8 cellular contexts compared by ENCODE assay signal in the genomic region with DNA sequence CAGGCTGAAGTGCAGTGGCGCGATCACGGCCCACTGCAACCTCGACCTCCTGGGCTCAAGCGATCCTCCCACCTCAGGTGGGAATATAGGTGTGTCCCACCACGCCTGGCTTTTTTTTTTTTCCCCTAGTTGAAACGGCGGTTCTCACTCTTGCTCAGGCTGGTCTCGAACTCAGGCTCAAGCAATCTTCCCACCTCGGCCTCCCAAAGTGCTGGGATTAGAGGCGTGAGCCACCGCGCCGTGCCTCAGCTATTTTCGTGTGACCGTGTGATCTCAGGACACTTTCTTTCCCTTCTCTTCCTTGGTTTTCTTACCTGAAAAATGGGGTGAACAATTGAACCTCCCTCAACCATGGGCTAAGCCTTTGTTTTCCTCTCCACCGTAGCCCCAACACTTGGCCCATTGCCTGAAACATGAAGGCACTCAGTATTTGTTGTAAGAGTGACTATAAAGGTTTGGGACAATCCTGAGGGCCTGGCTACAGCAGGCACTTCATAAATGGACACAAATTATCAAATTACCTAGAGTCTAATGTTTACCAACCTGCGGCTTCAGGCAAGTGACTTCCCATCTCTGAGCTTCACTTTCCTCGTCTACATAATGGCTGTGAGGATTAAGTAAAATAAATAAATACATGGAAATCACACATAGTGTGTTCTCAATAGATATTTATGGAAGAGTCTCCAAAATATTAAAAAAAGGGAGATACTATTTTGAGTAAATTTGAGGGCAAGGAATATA. TPM values are rescaled to one million over a fixed set of nuclear protein-coding genes. Genes with fewer than 3 reads are reported as not detected.
A peak's percentile ranks its signal among the peaks of the same experiment; 100 is the strongest.
DNase-seq lines count a peak whose midpoint lies in the region; ATAC-seq and TF ChIP-seq lines count a peak whose summit lies in the region.

No MANE protein-coding gene starts in this region.

- 0 out of 2 replicates have a peak, but pooled peaks cover 3% of the 10 kb centered on the region for H3F3A ChIP-seq in Loucy (ENCODE audit: low read depth)

- peak overlapping the region; percentile 85 for H3K4me3 Mint-ChIP-seq in activated CD8-positive, alpha-beta T cell treated with anti-CD3 and anti-CD28 coated beads, Interleukin-2, amount 10 ng/mL, durations not matched to agents 7 days and 5 days
- peak overlapping the region; percentile 88 to 93 (median 91) for H3K4me3 Mint-ChIP-seq in immature natural killer cell

- no peaks in the 10 kb centered on the region for H4K20me1 ChIP-seq in Loucy (ENCODE audit: insufficient read depth, low read length, poor library complexity, severe bottlenecking)

- H3K4me2 ChIP-seq in Loucy (ENCODE audit: low read depth, low read length, poor library complexity, severe bottlenecking), result peak overlapping the region; percentile 83

- peaks cover 2% of the 10 kb centered on the region for H3K27me3 Mint-ChIP-seq in activated CD8-positive, alpha-beta T cell treated with anti-CD3 and anti-CD28 coated beads, Interleukin-2, amount 10 ng/mL, durations not matched to agents 7 days and 5 days (ENCODE audit: low read depth)
- H3K27me3 Mint-ChIP-seq in immature natural killer cell (ENCODE audit: low read depth in 3 of 3), result peaks cover 5 to 15% (median 11%) of the 10 kb centered on the region in 3 donors

- no peak for TF ChIP-seq CTCF in right atrium auricular region (IDR thresholded peaks at IDR 0.05)
- no peak for TF ChIP-seq CTCF in Loucy (conservative IDR thresholded peaks at IDR 0.05; ENCODE audit: low read length)

- intact Hi-C loops in left cardiac atrium (cut with DNase I), result loop anchor here (2.0 to 5.0 kb wide), 2 partner anchors 31 to 139 kb away; a partner anchor contains a TSS

- no peaks in the 10 kb centered on the region for H3K9me3 ChIP-seq in right atrium auricular region
- no peaks in the 10 kb centered on the region for H3K9me3 ChIP-seq in Loucy (ENCODE audit: insufficient read depth, low read depth, low read length)
- no peaks in the 10 kb centered on the region for H3K9me3 ChIP-seq in thymus (ENCODE audit: control insufficient read depth)

- H3K4me1 Mint-ChIP-seq in activated CD8-positive, alpha-beta T cell treated with anti-CD3 and anti-CD28 coated beads, Interleukin-2, amount 10 ng/mL, durations not matched to agents 7 days and 5 days (ENCODE audit: low read depth), result peaks cover 30% of the 10 kb centered on the region
- peaks cover 20 to 21% of the 10 kb centered on the region in 2 donors for H3K4me1 Mint-ChIP-seq in immature natural killer cell

- H3K27me3 ChIP-seq in right atrium auricular region, result no peaks in the 10 kb centered on the region
- H3K27me3 ChIP-seq in Loucy (ENCODE audit: insufficient read depth, low read length, poor library complexity, severe bottlenecking), result no peaks in the 10 kb centered on the region
- H3K27me3 ChIP-seq in thymus (ENCODE audit: control insufficient read depth, insufficient read depth), result no peaks in the 10 kb centered on the region

- H2AFZ ChIP-seq in Loucy (ENCODE audit: low read length), result peak overlapping the region; percentile 93

- H3K27ac ChIP-seq in right atrium auricular region (peak overlapping the region; percentile 89 to 94), thymus (ENCODE audit: low read depth) (peak overlapping the region; percentile 58)

- DNase-seq in right atrium auricular region (ENCODE audit: low spot score) (no peak), left cardiac atrium (no peak), immature natural killer cell (no peak), occipital lobe (lab: John Stamatoyannopoulos, UW) (no peak)
- no peak for DNase-seq in activated CD8-positive, alpha-beta T cell treated with anti-CD3 and anti-CD28 coated beads, Interleukin-2, amount 10 ng/mL, durations not matched to agents 7 days and 5 days

- peaks cover 6% of the 10 kb centered on the region for H3K36me3 ChIP-seq in right atrium auricular region
- H3K36me3 ChIP-seq in Loucy (ENCODE audit: insufficient read depth, low read length), result peaks cover 13% of the 10 kb centered on the region; the same call in 1 of the 2 replicates
- H3K36me3 ChIP-seq in thymus (ENCODE audit: control insufficient read depth, insufficient read depth), result peaks cover 5% of the 10 kb centered on the region

- ATAC-seq in left cardiac atrium, result no peak
- peak; percentile 18 for ATAC-seq in activated CD8-positive, alpha-beta T cell treated with anti-CD3 and anti-CD28 coated beads, Interleukin-2, amount 10 ng/mL, durations not matched to agents 7 days and 5 days
- no peak for ATAC-seq in HG03342 (IDR thresholded peaks at IDR 0.05; ENCODE audit: unreplicated experiment)

- H3K27ac Mint-ChIP-seq in activated CD8-positive, alpha-beta T cell treated with anti-CD3 and anti-CD28 coated beads, Interleukin-2, amount 10 ng/mL, durations not matched to agents 7 days and 5 days, result peak overlapping the region; percentile 87
- peak overlapping the region; percentile 31 to 88 (median 85) for H3K27ac Mint-ChIP-seq in immature natural killer cell

- no peaks in the 10 kb centered on the region for H3K9me2 ChIP-seq in Loucy (replicated peaks; ENCODE audit: low read depth, low read length)

- H3K36me3 Mint-ChIP-seq in activated CD8-positive, alpha-beta T cell treated with anti-CD3 and anti-CD28 coated beads, Interleukin-2, amount 10 ng/mL, durations not matched to agents 7 days and 5 days (ENCODE audit: low read depth), result peaks cover 9% of the 10 kb centered on the region
- no peaks in the 10 kb centered on the region for H3K36me3 Mint-ChIP-seq in immature natural killer cell

- H3K9me3 Mint-ChIP-seq in activated CD8-positive, alpha-beta T cell treated with anti-CD3 and anti-CD28 coated beads, Interleukin-2, amount 10 ng/mL, durations not matched to agents 7 days and 5 days (ENCODE audit: insufficient read depth), result no peaks in the 10 kb centered on the region
- no peaks in the 10 kb centered on the region for H3K9me3 Mint-ChIP-seq in immature natural killer cell

- peak overlapping the region; percentile 76 for H3K9ac ChIP-seq in Loucy (ENCODE audit: low read depth, low read length, poor library complexity, severe bottlenecking)

- no peaks in the 10 kb centered on the region for H3K79me2 ChIP-seq in Loucy (ENCODE audit: insufficient read depth, low read length)

- CTCF ChIA-PET in activated CD8-positive, alpha-beta T cell treated with anti-CD3 and anti-CD28 coated beads, Interleukin-2, amount 10 ng/mL, durations not matched to agents 7 days and 5 days (lab: Charles Lee), result interaction anchor here (0.8 to 23.7 kb wide), 9 partner anchors 10 to 150 kb away, joined by 3 to 901 read pairs (median 5); a partner anchor contains a TSS

- H3K4me3 ChIP-seq in right atrium auricular region (peak overlapping the region; percentile 40 to 59), Loucy (ENCODE audit: low read length, poor library complexity, severe bottlenecking) (peak overlapping the region; percentile 80), thymus (ENCODE audit: low read length) (peak overlapping the region; percentile 61)

- POLR2A ChIA-PET in activated CD8-positive, alpha-beta T cell treated with anti-CD3 and anti-CD28 coated beads, Interleukin-2, amount 10 ng/mL, durations not matched to agents 7 days and 5 days (lab: Charles Lee), result interaction anchor here (0.6 to 2.6 kb wide), 10 partner anchors 14 to 1393 kb away, joined by 3 to 26 read pairs (median 4); a partner anchor contains a TSS

- H3K4me1 ChIP-seq in right atrium auricular region (peaks cover 0 to 48% of the 10 kb centered on the region in 2 donors), Loucy (ENCODE audit: insufficient read depth, low read length, poor library complexity, severe bottlenecking) (peaks cover 13% of the 10 kb centered on the region), thymus (ENCODE audit: control insufficient read depth, insufficient read depth, low read length) (peaks cover 7% of the 10 kb centered on the region)

- whole genome bisulfite sequencing in thymus, result 44% methylated on average over 19 of the region's 19 CpGs

RNA-seq across cellular contexts. Expression of a gene that starts 31.4 kb away (rescaled TPM):
- 100 to 1,000 TPM; 450 to 815 TPM for total RNA-seq in right atrium auricular region
- total RNA-seq in left cardiac atrium, result 100 to 1,000 TPM; 103 to 222 TPM
- under 1 TPM; 0.42 to 0.50 TPM for total RNA-seq in activated CD8-positive, alpha-beta T cell treated with anti-CD3 and anti-CD28 coated beads, Interleukin-2, amount 10 ng/mL, durations not matched to agents 7 days and 5 days
- polyA plus RNA-seq in immature natural killer cell, result 1 to 10 TPM; 1.4 to 4.2 (median 1.9) TPM
- 138 TPM for polyA plus RNA-seq in thymus
- 66.9 TPM for total RNA-seq in occipital lobe

RNA-seq across cellular contexts. Expression of a gene that starts 59.5 kb away (rescaled TPM):
- total RNA-seq in right atrium auricular region (10 to 100 TPM; 31.7 to 45.7 TPM), left cardiac atrium (10 to 100 TPM; 64.9 to 88.9 TPM), occipital lobe (27.8 TPM)
- 100 to 1,000 TPM; 117 to 127 TPM for total RNA-seq in activated CD8-positive, alpha-beta T cell treated with anti-CD3 and anti-CD28 coated beads, Interleukin-2, amount 10 ng/mL, durations not matched to agents 7 days and 5 days
- polyA plus RNA-seq in immature natural killer cell (100 to 1,000 TPM; 112 to 167 (median 152) TPM), thymus (87.5 TPM)

Comparison
In these comparisons a context has a peak if more than half of its experiments do, and no peak if none do; other contexts are left out.
1. RNA of a gene that starts 31.4 kb away (total RNA-seq): 450 to 815 TPM in right atrium auricular region, 103 to 222 TPM in left cardiac atrium and 66.9 TPM in occipital lobe (single experiment); 0.42 to 0.50 TPM in activated CD8-positive, alpha-beta T cell treated with anti-CD3 and anti-CD28 coated beads, Interleukin-2, amount 10 ng/mL, durations not matched to agents 7 days and 5 days; every median in the first group is over 10 times any median in the second.
2. Peak in every context shown above with its lines, with median percentiles within 50 percentile points of each other: H3K4me3 ChIP-seq.